In the genomic region with DNA sequence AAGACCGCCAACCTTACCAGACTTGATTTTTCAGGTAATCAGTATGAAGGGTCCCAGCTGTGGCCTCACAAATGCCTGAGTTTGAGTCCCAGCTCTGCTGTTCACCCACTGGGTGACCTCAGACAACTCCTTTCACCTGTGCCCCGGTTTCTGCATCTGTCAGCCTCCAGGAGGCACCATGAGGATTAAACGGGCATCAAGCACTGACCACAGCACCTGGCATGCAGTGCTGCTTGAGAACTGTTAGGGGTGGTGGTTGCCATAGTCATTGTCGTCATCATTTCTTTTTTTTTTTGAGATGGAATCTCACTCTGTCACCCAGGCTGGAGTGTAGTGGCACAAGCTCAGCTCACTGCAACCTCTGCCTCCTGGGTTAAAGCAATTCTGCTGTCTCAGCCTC, we compare ENCODE assay signal across 24 cellular contexts.
"Had no signal": no experiment of that assay in that cellular context is flagged by ENCODE, and none has a peak within 500 bp of the region (broad histone marks: within the 10 kb centered on the region; RNA-seq: fewer than 3 reads in every experiment).

No MANE protein-coding gene starts in this region.

- H3K4me3 Mint-ChIP-seq: dendritic cell treated with granulocyte-macrophage colony-stimulating factor and Interleukin-4, amounts not matched to agents 40 ng/mL and 50 ng/mL, for 4 days; effector memory CD8-positive, alpha-beta T cell; immature natural killer cell; memory B cell; mesothelial cell of epicardium; natural killer cell treated with Interleukin-12 subunit alpha and Interleukin-12 subunit beta and Interleukin-15 and Interleukin-18, amount 100 ng/mL, for 72 hours; stimulated activated naive B cell treated with anti-CD40 and anti-IgM and Interleukin-4, amounts not matched to agents 10 μg/mL and 1 μg/mL and 100 μg/mL, for 72 hours; stimulated activated naive CD8-positive, alpha-beta T cell treated with anti-CD3 and anti-CD28 coated beads, Interleukin-15, amount 100 ng/mL, for 72 hours had no signal

- DNase-seq: effector memory CD8-positive, alpha-beta T cell; immature natural killer cell; left lung; lower lobe of right lung; occipital lobe; spleen; stimulated activated CD4-positive, alpha-beta T cell treated with anti-CD3 and anti-CD28 coated beads, Interleukin-15, amount 100 ng/mL, for 24 hours; stimulated activated CD4-positive, alpha-beta T cell treated with anti-CD3 and anti-CD28 coated beads, Interleukin-2, amount 100 ng/mL, for 24 hours; stimulated activated CD4-positive, alpha-beta T cell treated with anti-CD3 and anti-CD28 coated beads, Interleukin-4, amount 100 ng/mL, for 4 hours; stimulated activated naive B cell treated with anti-CD40 and anti-IgM and Interleukin-4, amounts not matched to agents 10 μg/mL and 1 μg/mL and 100 μg/mL, for 72 hours; stimulated activated naive CD8-positive, alpha-beta T cell treated with anti-CD3 and anti-CD28 coated beads, Interleukin-15, amount 100 ng/mL, for 72 hours; testis; upper lobe of right lung had no signal

- H3K9me3 Mint-ChIP-seq: mesothelial cell of epicardium; natural killer cell treated with Interleukin-12 subunit alpha and Interleukin-12 subunit beta and Interleukin-15 and Interleukin-18, amount 100 ng/mL, for 72 hours had no signal

- H3K4me1 Mint-ChIP-seq: mesothelial cell of epicardium had no signal

- H3K9me3 ChIP-seq: prostate gland, testis, vagina had no signal

- H3K4me3 ChIP-seq: esophagus muscularis mucosa, gastroesophageal sphincter, left lung, lower lobe of right lung, prostate gland, spleen, testis, tibial nerve, upper lobe of right lung, vagina had no signal

- H3K36me3 Mint-ChIP-seq: immature natural killer cell; stimulated activated naive B cell treated with anti-CD40 and anti-IgM and Interleukin-4, amounts not matched to agents 10 μg/mL and 1 μg/mL and 100 μg/mL, for 72 hours had no signal

- H3K4me1 ChIP-seq: gastroesophageal sphincter, lower lobe of right lung, parathyroid adenoma, prostate gland, testis, tibial nerve, upper lobe of right lung, vagina had no signal

- H3K36me3 ChIP-seq: esophagus muscularis mucosa, gastroesophageal sphincter, left lung, lower lobe of right lung, prostate gland, spleen, tibial nerve, upper lobe of right lung, vagina had no signal

- H3K79me2 ChIP-seq: parathyroid adenoma had no signal

- ATAC-seq: effector memory CD8-positive, alpha-beta T cell; gastroesophageal sphincter; left lung; lower lobe of right lung; natural killer cell treated with Interleukin-12 subunit alpha and Interleukin-12 subunit beta and Interleukin-15 and Interleukin-18, amount 100 ng/mL, for 72 hours; stimulated activated naive B cell treated with anti-CD40 and anti-IgM and Interleukin-4, amounts not matched to agents 10 μg/mL and 1 μg/mL and 100 μg/mL, for 72 hours; stimulated activated naive CD8-positive, alpha-beta T cell treated with anti-CD3 and anti-CD28 coated beads, Interleukin-15, amount 100 ng/mL, for 72 hours; upper lobe of right lung had no signal

- H2AFZ ChIP-seq: parathyroid adenoma had no signal

- H3K27ac Mint-ChIP-seq: dendritic cell treated with granulocyte-macrophage colony-stimulating factor and Interleukin-4, amounts not matched to agents 40 ng/mL and 50 ng/mL, for 4 days; effector memory CD8-positive, alpha-beta T cell; immature natural killer cell; memory B cell; mesothelial cell of epicardium; natural killer cell treated with Interleukin-12 subunit alpha and Interleukin-12 subunit beta and Interleukin-15 and Interleukin-18, amount 100 ng/mL, for 72 hours; stimulated activated naive B cell treated with anti-CD40 and anti-IgM and Interleukin-4, amounts not matched to agents 10 μg/mL and 1 μg/mL and 100 μg/mL, for 72 hours; stimulated activated naive CD8-positive, alpha-beta T cell treated with anti-CD3 and anti-CD28 coated beads, Interleukin-15, amount 100 ng/mL, for 72 hours had no signal

- H3K27ac ChIP-seq: epithelial cell of prostate, esophagus muscularis mucosa, gastroesophageal sphincter, left lung, lower lobe of right lung, parathyroid adenoma, prostate gland, spleen, testis, tibial nerve, upper lobe of right lung, vagina had no signal

- H3K27me3 ChIP-seq: testis, upper lobe of right lung, vagina had no signal
